1 cellular context compared by ENCODE assay signal in the genomic region with DNA sequence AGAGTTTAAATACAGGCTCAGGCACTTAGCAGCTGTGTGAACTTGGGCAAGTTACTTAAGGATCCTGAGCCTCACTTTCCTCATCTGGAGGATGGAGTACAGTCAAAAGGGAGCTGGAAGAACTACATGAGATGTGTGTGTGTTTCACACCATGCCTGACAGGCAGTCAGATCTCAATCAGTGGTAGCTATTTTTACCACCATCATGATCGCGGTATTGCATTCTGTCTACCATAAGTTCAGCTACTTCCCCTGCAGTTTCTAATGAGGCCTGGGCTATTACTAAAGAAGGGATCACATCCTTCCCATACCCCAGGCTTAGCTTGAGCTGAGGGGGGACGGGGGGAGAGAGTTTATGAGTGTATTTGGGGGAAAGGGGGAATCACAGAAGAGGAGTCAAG.
TF ChIP-seq lines count a peak whose summit lies in the region.

No MANE protein-coding gene starts in this region.

TF ChIP-seq in K562, 482 proteins besides CTCF, POLR2A, EP300 and RAD21:
- TF ChIP-seq COPS2 (conservative IDR thresholded peaks at IDR 0.05) (no peak), MIER1 (IDR thresholded peaks at IDR 0.05; ENCODE audit: low read depth) (no peak), MED1 (CRISPR knock-in tag; IDR thresholded peaks at IDR 0.05; ENCODE audit: borderline replicate concordance) (no peak), MAFK (IDR thresholded peaks at IDR 0.05; ENCODE audit: low read length) (no peak), POLR2H (tag; IDR thresholded peaks at IDR 0.05; ENCODE audit: low read depth) (no peak), NCOR1 (IDR thresholded peaks at IDR 0.05) (no peak), MNT (conservative IDR thresholded peaks at IDR 0.05) (no peak), NRF1 (conservative IDR thresholded peaks at IDR 0.05 in 1 of 2, IDR thresholded peaks at IDR 0.05 in 1 of 2) (no peak), ZBTB8A (IDR thresholded peaks at IDR 0.05; ENCODE audit: partially characterized antibody) (no peak), ZC3H8 (IDR thresholded peaks at IDR 0.05) (no peak), PKNOX1 (IDR thresholded peaks at IDR 0.05) (peak; percentile 17; the same call in 1 of the 2 replicates), MEF2D (tag; conservative IDR thresholded peaks at IDR 0.05; ENCODE audit: low read depth) (peak; percentile 64; the same call in 1 of the 2 replicates), ETV5 (CRISPR knock-in tag; IDR thresholded peaks at IDR 0.05; ENCODE audit: low read depth) (no peak), RBFOX2 (IDR thresholded peaks at IDR 0.05; ENCODE audit: low read depth, low read length) (no peak)
- TF ChIP-seq, protein P1, sequence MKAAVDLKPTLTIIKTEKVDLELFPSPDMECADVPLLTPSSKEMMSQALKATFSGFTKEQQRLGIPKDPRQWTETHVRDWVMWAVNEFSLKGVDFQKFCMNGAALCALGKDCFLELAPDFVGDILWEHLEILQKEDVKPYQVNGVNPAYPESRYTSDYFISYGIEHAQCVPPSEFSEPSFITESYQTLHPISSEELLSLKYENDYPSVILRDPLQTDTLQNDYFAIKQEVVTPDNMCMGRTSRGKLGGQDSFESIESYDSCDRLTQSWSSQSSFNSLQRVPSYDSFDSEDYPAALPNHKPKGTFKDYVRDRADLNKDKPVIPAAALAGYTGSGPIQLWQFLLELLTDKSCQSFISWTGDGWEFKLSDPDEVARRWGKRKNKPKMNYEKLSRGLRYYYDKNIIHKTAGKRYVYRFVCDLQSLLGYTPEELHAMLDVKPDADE (conservative IDR thresholded peaks at IDR 0.05; ENCODE audit: control insufficient read depth, low read depth, low read length) = no peak
- TF ChIP-seq, protein P2, sequence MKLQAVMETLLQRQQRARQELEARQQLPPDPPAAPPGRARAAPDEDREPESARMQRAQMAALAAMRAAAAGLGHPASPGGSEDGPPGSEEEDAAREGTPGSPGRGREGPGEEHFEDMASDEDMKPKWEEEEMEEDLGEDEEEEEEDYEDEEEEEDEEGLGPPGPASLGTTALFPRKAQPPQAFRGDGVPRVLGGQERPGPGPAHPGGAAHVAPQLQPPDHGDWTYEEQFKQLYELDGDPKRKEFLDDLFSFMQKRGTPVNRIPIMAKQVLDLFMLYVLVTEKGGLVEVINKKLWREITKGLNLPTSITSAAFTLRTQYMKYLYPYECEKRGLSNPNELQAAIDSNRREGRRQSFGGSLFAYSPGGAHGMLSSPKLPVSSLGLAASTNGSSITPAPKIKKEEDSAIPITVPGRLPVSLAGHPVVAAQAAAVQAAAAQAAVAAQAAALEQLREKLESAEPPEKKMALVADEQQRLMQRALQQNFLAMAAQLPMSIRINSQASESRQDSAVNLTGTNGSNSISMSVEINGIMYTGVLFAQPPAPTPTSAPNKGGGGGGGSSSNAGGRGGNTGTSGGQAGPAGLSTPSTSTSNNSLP (IDR thresholded peaks at IDR 0.05; ENCODE audit: borderline replicate concordance, low read depth, low read length) = no peak
- TF ChIP-seq, protein P3, sequence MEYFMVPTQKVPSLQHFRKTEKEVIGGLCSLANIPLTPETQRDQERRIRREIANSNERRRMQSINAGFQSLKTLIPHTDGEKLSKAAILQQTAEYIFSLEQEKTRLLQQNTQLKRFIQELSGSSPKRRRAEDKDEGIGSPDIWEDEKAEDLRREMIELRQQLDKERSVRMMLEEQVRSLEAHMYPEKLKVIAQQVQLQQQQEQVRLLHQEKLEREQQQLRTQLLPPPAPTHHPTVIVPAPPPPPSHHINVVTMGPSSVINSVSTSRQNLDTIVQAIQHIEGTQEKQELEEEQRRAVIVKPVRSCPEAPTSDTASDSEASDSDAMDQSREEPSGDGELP (CRISPR knock-in tag; IDR thresholded peaks at IDR 0.05; ENCODE audit: borderline replicate concordance) = no peak
